9 cellular contexts compared by ENCODE assay signal in genomic region chr4:121139533-121140222, GRCh38. TPM values are rescaled to one million over a fixed set of nuclear protein-coding genes. Genes with fewer than 3 reads are reported as not detected.
DNase-seq lines count a peak whose midpoint lies in the region; ATAC-seq and TF ChIP-seq lines count a peak whose summit lies in the region.
"Had no signal": no experiment of that assay in that cellular context is flagged by ENCODE, and none has a peak within 500 bp of the region (broad histone marks: within the 10 kb centered on the region; RNA-seq: fewer than 3 reads in every experiment).

No MANE protein-coding gene starts in this region.

- H4K91ac ChIP-seq in IMR-90 (ENCODE audit: insufficient read depth, low read depth, low read length): no peak overlapping the region

- H2AFZ ChIP-seq in IMR-90 (replicated peaks; ENCODE audit: low read length, poor library complexity): peak overlapping the region; percentile 47

- peak overlapping the region; percentile 69 for H2BK5ac ChIP-seq in IMR-90 (ENCODE audit: low read depth, low read length, poor library complexity, severe bottlenecking)

- peak overlapping the region in 1 of 2 experiments; percentile 61; a peak in 1 of 4 replicates for H4K8ac ChIP-seq in IMR-90 (ENCODE audit: low read depth in 2 of 2, low read length in 2 of 2)

- WGBS in IMR-90 (ENCODE audit: extremely low coverage in 2 of 2, insufficient read length in 1 of 2), 2 experiments: no CpG with 5 or more reads among the region's 7 CpGs
- 72 to 78% methylated on average over 7 of the region's 7 CpGs for WGBS in tibial nerve, 2 donors
- WGBS in thyroid gland, 2 donors: 82 to 87% methylated on average over 7 of the region's 7 CpGs

- TF ChIP-seq EP300 in tibial nerve (IDR thresholded peaks at IDR 0.05): no peak

- no peaks in the 10 kb centered on the region for H3K79me1 ChIP-seq in IMR-90 (ENCODE audit: low read depth in 1 of 2, low read length in 2 of 2)

- H3K27me3 ChIP-seq in IMR-90 (ENCODE audit: control insufficient read depth, insufficient read depth, low read length): no peaks in the 10 kb centered on the region
- H3K27me3 ChIP-seq in tibial nerve: no peaks in the 10 kb centered on the region
- H3K27me3 ChIP-seq in thyroid gland: no peaks in the 10 kb centered on the region
- H3K27me3 ChIP-seq: foreskin keratinocyte had no signal

- peaks cover 4% of the 10 kb centered on the region; the same call in 1 of the 2 replicates for H3K9me1 ChIP-seq in IMR-90 (ENCODE audit: insufficient read depth, low read length)

- intact Hi-C loops in IMR-90 (cut with micrococcal nuclease): no loop called here
- intact Hi-C loops in thyroid gland (cut with DNase I): no loop called here

- H4K20me1 ChIP-seq in IMR-90 (ENCODE audit: insufficient read depth, low read length): no peaks in the 10 kb centered on the region

- H3K14ac ChIP-seq in IMR-90 (replicated peaks; ENCODE audit: low read depth, low read length): no peak overlapping the region; the same call in 1 of the 2 replicates

- CTCF ChIA-PET in IMR-90 (lab: Yijun Ruan, JAX): no interaction called here

- ATAC-seq in GM21528 (IDR thresholded peaks at IDR 0.05; ENCODE audit: low FRiP score, unreplicated experiment): peak; percentile 78
- ATAC-seq in IMR-90 (ENCODE audit: low read depth): peak; percentile 62
- ATAC-seq: foreskin keratinocyte had no signal

- H3K4me3 ChIP-seq in IMR-90 (ENCODE audit: insufficient read depth, low read depth, low read length): no peak overlapping the region
- no peak overlapping the region for H3K4me3 ChIP-seq in fibroblast of the aortic adventitia (ENCODE audit: low read depth, low read length)
- no peak overlapping the region for H3K4me3 ChIP-seq in tibial nerve
- H3K4me3 ChIP-seq in thyroid gland (replicated peaks in 1 of 3): no peak overlapping the region

- peak overlapping the region; percentile 18; the same call in 1 of the 2 replicates for H3K18ac ChIP-seq in IMR-90 (ENCODE audit: low read depth, low read length)

- no peak overlapping the region for H3K9ac ChIP-seq in IMR-90 (ENCODE audit: low read depth, low read length)

- no peaks in the 10 kb centered on the region for H3K9me3 ChIP-seq in IMR-90 (ENCODE audit: control insufficient read depth, insufficient read depth, low read length)
- no peaks in the 10 kb centered on the region for H3K9me3 ChIP-seq in tibial nerve
- H3K9me3 ChIP-seq in thyroid gland: no peaks in the 10 kb centered on the region

- BruUV-seq in IMR-90 (replicated peaks; lab: Mats Ljungman, UMichigan): no TSS peak

- peak overlapping the region; percentile 39; the same call in 1 of the 2 replicates for H3K23ac ChIP-seq in IMR-90 (ENCODE audit: low read depth, low read length)

- peak overlapping the region; percentile 90; the same call in 1 of the 2 replicates for H2BK20ac ChIP-seq in IMR-90 (ENCODE audit: low read depth, low read length)

- H3K4ac ChIP-seq in IMR-90 (ENCODE audit: low read depth, low read length): peak overlapping the region; percentile 72; the same call in 1 of the 2 replicates

- peak; percentile 33 for DNase-seq in GM13976 (ENCODE audit: low spot score)
- DNase-seq in IMR-90: peak; percentile 89
- peak; percentile 56 for DNase-seq in fibroblast of the aortic adventitia (ENCODE audit: low read depth)
- DNase-seq in tibial nerve (ENCODE audit: low spot score in 2 of 2): no peak
- DNase-seq in D341Med (ENCODE audit: low spot score): no peak
- DNase-seq in thyroid gland: no peak
- no peak for DNase-seq in stimulated activated CD4-positive, alpha-beta T cell treated with anti-CD3 and anti-CD28 coated beads, Interleukin-4, amount 100 ng/mL, for 1 hour

- TF ChIP-seq CTCF in GM13976 (IDR thresholded peaks at IDR 0.05; ENCODE audit: borderline replicate concordance, control extremely low read depth, extremely low read depth, insufficient read depth, missing control alignments) (no peak), IMR-90 (conservative IDR thresholded peaks at IDR 0.05; ENCODE audit: low read depth, low read length) (no peak), fibroblast of the aortic adventitia (IDR thresholded peaks at IDR 0.05; ENCODE audit: insufficient read depth, low read length) (no peak), tibial nerve (IDR thresholded peaks at IDR 0.05) (no peak), thyroid gland (IDR thresholded peaks at IDR 0.05) (no peak)

- H2BK120ac ChIP-seq in IMR-90 (ENCODE audit: low read depth, low read length): peak overlapping the region; percentile 84; the same call in 1 of the 2 replicates

- H3K27ac ChIP-seq in IMR-90 (ENCODE audit: insufficient read depth, low read length) (peak overlapping the region; percentile 35; the same call in 1 of the 2 replicates), tibial nerve (no peak overlapping the region), thyroid gland (no peak overlapping the region)
- H3K27ac ChIP-seq: foreskin keratinocyte had no signal

- H3K36me3 ChIP-seq in IMR-90 (ENCODE audit: control insufficient read depth, insufficient read depth, low read length): no peaks in the 10 kb centered on the region
- H3K36me3 ChIP-seq in tibial nerve: no peaks in the 10 kb centered on the region
- H3K36me3 ChIP-seq in thyroid gland: no peaks in the 10 kb centered on the region

- dilution Hi-C loops in IMR-90 (cut with HindIII; ENCODE audit: low sequenced_read_pairs, unreplicated experiment): no loop called here

- TF ChIP-seq POLR2A in IMR-90 (IDR thresholded peaks at IDR 0.05; ENCODE audit: low read depth, low read length) (no peak), tibial nerve (IDR thresholded peaks at IDR 0.05) (no peak), thyroid gland (IDR thresholded peaks at IDR 0.05) (no peak)

- H3K4me1 ChIP-seq in IMR-90 (ENCODE audit: control insufficient read depth, insufficient read depth, low read length) (peaks cover 5% of the 10 kb centered on the region), tibial nerve (no peaks in the 10 kb centered on the region), thyroid gland (no peaks in the 10 kb centered on the region)
- H3K4me1 ChIP-seq: foreskin keratinocyte had no signal

- no peak overlapping the region for H4K5ac ChIP-seq in IMR-90 (ENCODE audit: low read depth, low read length)

- POLR2A ChIA-PET in IMR-90 (lab: Charles Lee; ENCODE audit: unreplicated experiment): no interaction called here

- H2AK9ac ChIP-seq in IMR-90 (replicated peaks; ENCODE audit: low read depth, low read length, poor library complexity): no peak overlapping the region

- H2AK5ac ChIP-seq in IMR-90 (ENCODE audit: low read depth, low read length): peak overlapping the region; percentile 72

- in situ Hi-C loops in GM13976 (cut with MboI; ENCODE audit: low sequenced_read_pairs, unreplicated experiment): no loop called here
- in situ Hi-C loops in IMR-90 (cut with MboI; ENCODE audit: low sequenced_read_pairs): no loop called here

- no peak for TF ChIP-seq RAD21 in IMR-90 (IDR thresholded peaks at IDR 0.05; ENCODE audit: low read length)

- no peak overlapping the region for H3K56ac ChIP-seq in IMR-90 (ENCODE audit: extremely low read depth, insufficient read depth, low read length)

- no peak overlapping the region for H2BK15ac ChIP-seq in IMR-90 (ENCODE audit: low read depth, low read length)

- peak overlapping the region; percentile 58; the same call in 1 of the 2 replicates for H3K4me2 ChIP-seq in IMR-90 (ENCODE audit: low read depth, low read length)

TF ChIP-seq in IMR-90, 13 proteins besides CTCF, POLR2A, EP300 and RAD21:
- TF ChIP-seq RFX5 (IDR thresholded peaks at IDR 0.05; ENCODE audit: low read depth, low read length): no peak
- TF ChIP-seq NFE2L2 (IDR thresholded peaks at IDR 0.05; ENCODE audit: low read depth, low read length): no peak
- TF ChIP-seq SMC3 (IDR thresholded peaks at IDR 0.05; ENCODE audit: low read depth, low read length): no peak
- TF ChIP-seq MAZ (IDR thresholded peaks at IDR 0.05; ENCODE audit: borderline replicate concordance, low read depth, low read length): no peak

RNA-seq across cellular contexts. Expression of gene TNIP3, which starts 24.4 kb away (rescaled TPM):
- total RNA-seq in IMR-90 (2012; rRNA removed): 0.18 and 0.28 TPM in 2 replicates
- 0.10 TPM in 2 replicates for polyA plus RNA-seq in IMR-90 (2012; rRNA removed)
- polyA plus RNA-seq in IMR-90 (2012; cell fraction: cytosol; rRNA removed): 0.03 and 0.09 TPM in 2 replicates
- 0.07 TPM in 1 of 2 replicates, not detected in the other for polyA plus RNA-seq in IMR-90 (2012; cell fraction: nucleus; rRNA removed; ENCODE audit: low replicate concordance)
- 0.72 TPM in 1 of 2 replicates, not detected in the other for total RNA-seq in fibroblast of the aortic adventitia (ENCODE audit: low replicate concordance)
- total RNA-seq in tibial nerve: under 1 TPM in 1 of 4 donors, not detected in 3; 0.44 TPM
- total RNA-seq in thyroid gland: not detected

Comparison
In these comparisons a context has a peak if more than half of its experiments do, and no peak if none do; other contexts are left out.
1. DNase-seq: peak in GM13976 (single experiment), IMR-90 (single experiment) and fibroblast of the aortic adventitia (single experiment); none in tibial nerve (0 of 2), D341Med (single experiment), thyroid gland (0 of 2) and stimulated activated CD4-positive, alpha-beta T cell treated with anti-CD3 and anti-CD28 coated beads, Interleukin-4, amount 100 ng/mL, for 1 hour (single experiment).